22 cellular contexts compared by ENCODE assay signal in the genomic region with DNA sequence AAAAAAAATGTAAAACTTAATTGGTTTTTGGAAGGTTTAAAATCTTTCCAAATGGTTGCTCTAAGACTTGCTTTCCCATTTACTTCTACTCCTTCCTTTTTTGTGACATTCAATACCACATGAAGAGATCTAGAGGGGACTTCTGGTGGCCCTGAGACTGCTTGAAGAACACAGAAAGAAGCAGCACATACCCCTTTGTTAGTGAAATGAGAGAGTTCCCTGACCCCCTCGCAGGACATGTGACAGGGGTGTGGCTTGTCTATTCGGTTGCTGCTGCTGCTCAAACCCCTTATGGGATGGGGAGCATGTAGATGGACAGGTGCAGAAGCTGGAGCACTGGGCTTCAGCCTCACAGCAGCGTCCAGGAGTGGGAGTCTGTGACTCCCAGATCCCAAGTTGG.
DNase-seq lines count a peak whose midpoint lies in the region; ATAC-seq and TF ChIP-seq lines count a peak whose summit lies in the region.
"Had no signal": no experiment of that assay in that cellular context is flagged by ENCODE, and none has a peak within 500 bp of the region (broad histone marks: within the 10 kb centered on the region; RNA-seq: fewer than 3 reads in every experiment).

No MANE protein-coding gene starts in this region.

- no peak overlapping the region for H3K4me3 ChIP-seq in CD8-positive, alpha-beta T cell (ENCODE audit: low read depth, low read length)
- H3K4me3 ChIP-seq: BLaER1 treated with 17β-estradiol and CSF1 and Interleukin-3, amounts not matched to agents 10 nM and 100 nM; Peyer's patch had no signal

- peaks cover 20% of the 10 kb centered on the region for H3K4me1 Mint-ChIP-seq in activated CD8-positive, alpha-beta T cell treated with anti-CD3 and anti-CD28 coated beads for 36 hours (ENCODE audit: low read depth)
- peaks cover 14% of the 10 kb centered on the region for H3K4me1 Mint-ChIP-seq in activated CD8-positive, alpha-beta T cell treated with anti-CD3 and anti-CD28 coated beads, Interleukin-2, amount 10 ng/mL, durations not matched to agents 7 days and 5 days (ENCODE audit: low read depth)
- peaks cover 35% of the 10 kb centered on the region for H3K4me1 Mint-ChIP-seq in activated naive CD8-positive, alpha-beta T cell treated with anti-CD3 and anti-CD28 coated beads, Interleukin-2, amount 50 U/mL, for 24 hours
- peaks cover 15% of the 10 kb centered on the region for H3K4me1 Mint-ChIP-seq in stimulated activated memory B cell treated with anti-CD40 and anti-IgM and Interleukin-4, amounts not matched to agents 10 μg/mL and 1 μg/mL and 100 μg/mL, for 72 hours
- no peaks in the 10 kb centered on the region for H3K4me1 Mint-ChIP-seq in CD8-positive, alpha-beta T cell (ENCODE audit: low read depth)
- H3K4me1 Mint-ChIP-seq: CD4-positive, alpha-beta memory T cell had no signal

- peak; percentile 28 for DNase-seq in activated CD8-positive, alpha-beta T cell treated with anti-CD3 and anti-CD28 coated beads for 36 hours
- no peak for DNase-seq in activated CD8-positive, alpha-beta T cell treated with anti-CD3 and anti-CD28 coated beads, Interleukin-2, amount 10 ng/mL, durations not matched to agents 7 days and 5 days
- DNase-seq in activated naive CD8-positive, alpha-beta T cell treated with anti-CD3 and anti-CD28 coated beads, Interleukin-2, amount 50 U/mL, for 24 hours = no peak
- DNase-seq in amygdala (lab: John Stamatoyannopoulos, UW) (no peak), HCEC 1CT (no peak)
- no peak for DNase-seq in CD8-positive, alpha-beta T cell
- DNase-seq: ACHN; Calu3; CD4-positive, alpha-beta memory T cell; NCI-H1092 treated with DMSO at 0.1 percent for 48 hours; NCI-H1436 treated with DMSO at 0.1 percent for 48 hours; NCI-H1930; NCI-H2227 treated with DMSO at 0.1 percent for 48 hours; NCI-H510A treated with DMSO at 0.1 percent for 48 hours; NCI-H748 treated with DMSO at 0.1 percent for 48 hours; Peyer's patch had no signal

- peaks cover 4% of the 10 kb centered on the region for H3K27me3 Mint-ChIP-seq in activated CD8-positive, alpha-beta T cell treated with anti-CD3 and anti-CD28 coated beads for 36 hours
- H3K27me3 Mint-ChIP-seq in activated CD8-positive, alpha-beta T cell treated with anti-CD3 and anti-CD28 coated beads, Interleukin-2, amount 10 ng/mL, durations not matched to agents 7 days and 5 days (ENCODE audit: low read depth) = no peaks in the 10 kb centered on the region
- peaks cover 6% of the 10 kb centered on the region for H3K27me3 Mint-ChIP-seq in activated naive CD8-positive, alpha-beta T cell treated with anti-CD3 and anti-CD28 coated beads, Interleukin-2, amount 50 U/mL, for 24 hours
- H3K27me3 Mint-ChIP-seq in stimulated activated memory B cell treated with anti-CD40 and anti-IgM and Interleukin-4, amounts not matched to agents 10 μg/mL and 1 μg/mL and 100 μg/mL, for 72 hours = no peaks in the 10 kb centered on the region
- peaks cover 4% of the 10 kb centered on the region for H3K27me3 Mint-ChIP-seq in CD8-positive, alpha-beta T cell (ENCODE audit: low read depth)
- H3K27me3 Mint-ChIP-seq: CD4-positive, alpha-beta memory T cell had no signal

- TF ChIP-seq CTCF in activated CD8-positive, alpha-beta T cell treated with anti-CD3 and anti-CD28 coated beads for 36 hours (IDR thresholded peaks at IDR 0.05) = no peak
- no peak for TF ChIP-seq CTCF in CD8-positive, alpha-beta T cell (IDR thresholded peaks at IDR 0.05)

- H3K4me1 ChIP-seq in CD8-positive, alpha-beta T cell (ENCODE audit: insufficient read depth, low read length) = no peaks in the 10 kb centered on the region
- H3K4me1 ChIP-seq: BLaER1 treated with 17β-estradiol and CSF1 and Interleukin-3, amounts not matched to agents 10 nM and 100 nM; Peyer's patch had no signal

- no peaks in the 10 kb centered on the region for H3K36me3 ChIP-seq in CD8-positive, alpha-beta T cell (ENCODE audit: insufficient read depth, low read length)
- H3K36me3 ChIP-seq: Peyer's patch had no signal

- H3K36me3 Mint-ChIP-seq in activated CD8-positive, alpha-beta T cell treated with anti-CD3 and anti-CD28 coated beads for 36 hours (ENCODE audit: low read depth) = no peaks in the 10 kb centered on the region
- H3K36me3 Mint-ChIP-seq in activated CD8-positive, alpha-beta T cell treated with anti-CD3 and anti-CD28 coated beads, Interleukin-2, amount 10 ng/mL, durations not matched to agents 7 days and 5 days (ENCODE audit: low read depth) = peaks cover 3% of the 10 kb centered on the region
- H3K36me3 Mint-ChIP-seq in activated naive CD8-positive, alpha-beta T cell treated with anti-CD3 and anti-CD28 coated beads, Interleukin-2, amount 50 U/mL, for 24 hours (ENCODE audit: low read depth) = peaks cover 5% of the 10 kb centered on the region
- peaks cover 40% of the 10 kb centered on the region for H3K36me3 Mint-ChIP-seq in stimulated activated memory B cell treated with anti-CD40 and anti-IgM and Interleukin-4, amounts not matched to agents 10 μg/mL and 1 μg/mL and 100 μg/mL, for 72 hours
- H3K36me3 Mint-ChIP-seq in CD8-positive, alpha-beta T cell = peaks cover 7% of the 10 kb centered on the region

- intact Hi-C loops in activated CD8-positive, alpha-beta T cell treated with anti-CD3 and anti-CD28 coated beads for 36 hours (cut with micrococcal nuclease) = loop anchor here (5.0 kb wide), 1 partner anchor 147 kb away; the partner anchor contains the start of gene PIK3CA
- intact Hi-C loops in CD8-positive, alpha-beta T cell (cut with DNase I, micrococcal nuclease) = no loop called here

- H3K27ac ChIP-seq in CD8-positive, alpha-beta T cell (ENCODE audit: low read depth, low read length) = no peak overlapping the region
- H3K27ac ChIP-seq: 22Rv1; BLaER1 treated with 17β-estradiol and CSF1 and Interleukin-3, amounts not matched to agents 10 nM and 100 nM; KMS-11; Peyer's patch had no signal

- no peak overlapping the region for H3K4me3 Mint-ChIP-seq in activated CD8-positive, alpha-beta T cell treated with anti-CD3 and anti-CD28 coated beads for 36 hours
- no peak overlapping the region for H3K4me3 Mint-ChIP-seq in activated CD8-positive, alpha-beta T cell treated with anti-CD3 and anti-CD28 coated beads, Interleukin-2, amount 10 ng/mL, durations not matched to agents 7 days and 5 days
- H3K4me3 Mint-ChIP-seq in activated naive CD8-positive, alpha-beta T cell treated with anti-CD3 and anti-CD28 coated beads, Interleukin-2, amount 50 U/mL, for 24 hours = no peak overlapping the region
- H3K4me3 Mint-ChIP-seq in stimulated activated memory B cell treated with anti-CD40 and anti-IgM and Interleukin-4, amounts not matched to agents 10 μg/mL and 1 μg/mL and 100 μg/mL, for 72 hours = no peak overlapping the region
- H3K4me3 Mint-ChIP-seq in CD8-positive, alpha-beta T cell = no peak overlapping the region
- H3K4me3 Mint-ChIP-seq: CD4-positive, alpha-beta memory T cell had no signal

- CTCF ChIA-PET in activated CD8-positive, alpha-beta T cell treated with anti-CD3 and anti-CD28 coated beads for 36 hours (lab: Charles Lee) = interaction anchor here (0.7 kb wide), 1 partner anchor 14 kb away, joined by 3 read pairs; no protein-coding TSS in a partner anchor
- CTCF ChIA-PET in activated CD8-positive, alpha-beta T cell treated with anti-CD3 and anti-CD28 coated beads, Interleukin-2, amount 10 ng/mL, durations not matched to agents 7 days and 5 days (lab: Charles Lee) = no interaction called here
- CTCF ChIA-PET in CD8-positive, alpha-beta T cell (lab: Charles Lee) = interaction anchor here (1.0 kb wide), 1 partner anchor 15 kb away, joined by 3 read pairs; no protein-coding TSS in a partner anchor

- H3K27ac Mint-ChIP-seq in activated CD8-positive, alpha-beta T cell treated with anti-CD3 and anti-CD28 coated beads for 36 hours = peak overlapping the region; percentile 59
- no peak overlapping the region for H3K27ac Mint-ChIP-seq in activated CD8-positive, alpha-beta T cell treated with anti-CD3 and anti-CD28 coated beads, Interleukin-2, amount 10 ng/mL, durations not matched to agents 7 days and 5 days
- H3K27ac Mint-ChIP-seq in activated naive CD8-positive, alpha-beta T cell treated with anti-CD3 and anti-CD28 coated beads, Interleukin-2, amount 50 U/mL, for 24 hours = peak overlapping the region; percentile 53
- peak overlapping the region; percentile 86 for H3K27ac Mint-ChIP-seq in stimulated activated memory B cell treated with anti-CD40 and anti-IgM and Interleukin-4, amounts not matched to agents 10 μg/mL and 1 μg/mL and 100 μg/mL, for 72 hours
- H3K27ac Mint-ChIP-seq in CD8-positive, alpha-beta T cell = no peak overlapping the region

- no peaks in the 10 kb centered on the region for H3K9me3 Mint-ChIP-seq in activated CD8-positive, alpha-beta T cell treated with anti-CD3 and anti-CD28 coated beads for 36 hours
- H3K9me3 Mint-ChIP-seq in activated CD8-positive, alpha-beta T cell treated with anti-CD3 and anti-CD28 coated beads, Interleukin-2, amount 10 ng/mL, durations not matched to agents 7 days and 5 days (ENCODE audit: insufficient read depth) = no peaks in the 10 kb centered on the region
- no peaks in the 10 kb centered on the region for H3K9me3 Mint-ChIP-seq in activated naive CD8-positive, alpha-beta T cell treated with anti-CD3 and anti-CD28 coated beads, Interleukin-2, amount 50 U/mL, for 24 hours
- H3K9me3 Mint-ChIP-seq in stimulated activated memory B cell treated with anti-CD40 and anti-IgM and Interleukin-4, amounts not matched to agents 10 μg/mL and 1 μg/mL and 100 μg/mL, for 72 hours = peaks cover 5% of the 10 kb centered on the region
- H3K9me3 Mint-ChIP-seq in CD8-positive, alpha-beta T cell = no peaks in the 10 kb centered on the region
- H3K9me3 Mint-ChIP-seq: CD4-positive, alpha-beta memory T cell had no signal

- ATAC-seq in activated CD8-positive, alpha-beta T cell treated with anti-CD3 and anti-CD28 coated beads for 36 hours = peak; percentile 46
- no peak for ATAC-seq in activated CD8-positive, alpha-beta T cell treated with anti-CD3 and anti-CD28 coated beads, Interleukin-2, amount 10 ng/mL, durations not matched to agents 7 days and 5 days
- ATAC-seq in HG02852 (IDR thresholded peaks at IDR 0.05; ENCODE audit: unreplicated experiment) = peak; percentile 45
- ATAC-seq in activated naive CD8-positive, alpha-beta T cell treated with anti-CD3 and anti-CD28 coated beads, Interleukin-2, amount 50 U/mL, for 24 hours = no peak
- ATAC-seq in stimulated activated memory B cell treated with anti-CD40 and anti-IgM and Interleukin-4, amounts not matched to agents 10 μg/mL and 1 μg/mL and 100 μg/mL, for 72 hours = no peak
- no peak for ATAC-seq in CD8-positive, alpha-beta T cell
- ATAC-seq: SK-N-SH treated with all-trans-retinoic acid at 6 μM for 48 hours had no signal

- H3K27me3 ChIP-seq in CD8-positive, alpha-beta T cell (ENCODE audit: insufficient read depth, low read length) = no peaks in the 10 kb centered on the region
- H3K27me3 ChIP-seq: BLaER1 treated with 17β-estradiol and CSF1 and Interleukin-3, amounts not matched to agents 10 nM and 100 nM; Peyer's patch had no signal

- POLR2A ChIA-PET in activated CD8-positive, alpha-beta T cell treated with anti-CD3 and anti-CD28 coated beads for 36 hours (lab: Charles Lee) = no interaction called here
- POLR2A ChIA-PET in activated CD8-positive, alpha-beta T cell treated with anti-CD3 and anti-CD28 coated beads, Interleukin-2, amount 10 ng/mL, durations not matched to agents 7 days and 5 days (lab: Charles Lee) = no interaction called here
- POLR2A ChIA-PET in CD8-positive, alpha-beta T cell (lab: Charles Lee) = no interaction called here

- no peaks in the 10 kb centered on the region for H3K9me3 ChIP-seq in CD8-positive, alpha-beta T cell (ENCODE audit: low read length)
- H3K9me3 ChIP-seq: Peyer's patch had no signal

Comparison
In these comparisons a context has a peak if more than half of its experiments do, and no peak if none do; other contexts are left out.
1. ATAC-seq: peak in activated CD8-positive, alpha-beta T cell treated with anti-CD3 and anti-CD28 coated beads for 36 hours (single experiment) and HG02852 (single experiment); none in activated CD8-positive, alpha-beta T cell treated with anti-CD3 and anti-CD28 coated beads, Interleukin-2, amount 10 ng/mL, durations not matched to agents 7 days and 5 days (single experiment), activated naive CD8-positive, alpha-beta T cell treated with anti-CD3 and anti-CD28 coated beads, Interleukin-2, amount 50 U/mL, for 24 hours (single experiment), stimulated activated memory B cell treated with anti-CD40 and anti-IgM and Interleukin-4, amounts not matched to agents 10 μg/mL and 1 μg/mL and 100 μg/mL, for 72 hours (single experiment) and CD8-positive, alpha-beta T cell (single experiment).
2. H3K27ac Mint-ChIP-seq: peak in activated CD8-positive, alpha-beta T cell treated with anti-CD3 and anti-CD28 coated beads for 36 hours (single experiment), activated naive CD8-positive, alpha-beta T cell treated with anti-CD3 and anti-CD28 coated beads, Interleukin-2, amount 50 U/mL, for 24 hours (single experiment) and stimulated activated memory B cell treated with anti-CD40 and anti-IgM and Interleukin-4, amounts not matched to agents 10 μg/mL and 1 μg/mL and 100 μg/mL, for 72 hours (single experiment); none in activated CD8-positive, alpha-beta T cell treated with anti-CD3 and anti-CD28 coated beads, Interleukin-2, amount 10 ng/mL, durations not matched to agents 7 days and 5 days (single experiment) and CD8-positive, alpha-beta T cell (single experiment).